Comparison of ENCODE assay signal across 1 cellular context in genomic region chr18:76490701-76491171, GRCh38.
TF ChIP-seq lines count a peak whose summit lies in the region.

No MANE protein-coding gene starts in this region.

TF ChIP-seq in GM23338, 12 proteins besides CTCF, POLR2A, EP300 and RAD21 (continued from another document):
- TF ChIP-seq ETS1 (IDR thresholded peaks at IDR 0.05) = no peak
- no peak for TF ChIP-seq NANOG (IDR thresholded peaks at IDR 0.05; ENCODE audit: borderline replicate concordance)
- TF ChIP-seq REST (IDR thresholded peaks at IDR 0.05; ENCODE audit: unreplicated experiment) = no peak
- no peak for TF ChIP-seq STAT1 (IDR thresholded peaks at IDR 0.05; ENCODE audit: unreplicated experiment)
- TF ChIP-seq CREB1 (CRISPR knock-in tag; IDR thresholded peaks at IDR 0.05; ENCODE audit: low read depth) = no peak
- no peak for TF ChIP-seq EZH2 (IDR thresholded peaks at IDR 0.05; ENCODE audit: low read depth, unreplicated experiment)
- no peak for TF ChIP-seq EZH2phosphoT487 (IDR thresholded peaks at IDR 0.05; ENCODE audit: unreplicated experiment)
